ENCODE assay signal across 8 cellular contexts in the genomic region with DNA sequence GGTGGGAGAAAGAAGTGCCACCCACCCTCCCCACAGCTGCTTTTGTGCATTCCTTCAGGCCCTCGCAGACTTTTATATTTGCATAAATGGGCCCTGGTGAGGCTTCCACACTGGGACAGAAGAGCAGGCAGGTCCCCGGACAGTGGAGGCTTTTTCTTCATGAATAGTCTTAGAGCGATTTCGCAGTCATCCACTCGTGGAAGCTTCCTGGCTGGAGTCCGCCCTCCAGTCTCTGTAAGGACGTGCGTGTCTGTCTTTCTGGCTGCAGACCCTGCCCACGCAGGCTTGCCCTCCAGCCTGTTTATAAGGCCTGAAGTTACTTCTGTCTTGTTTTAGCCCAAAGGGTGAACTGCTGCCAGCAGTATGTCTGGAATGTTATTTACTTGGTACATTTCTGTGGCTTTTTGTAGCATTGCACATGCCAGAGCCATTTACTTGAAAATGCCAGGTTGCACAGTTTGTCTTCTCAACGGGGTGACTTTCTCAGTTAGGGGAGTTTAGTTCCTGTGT.
DNase-seq lines count a peak whose midpoint lies in the region; ATAC-seq and TF ChIP-seq lines count a peak whose summit lies in the region.

No MANE protein-coding gene starts in this region.

- DNase-seq in A673 (ENCODE audit: low spot score), result peak; percentile 19
- peak; percentile 63 for DNase-seq in NCI-H1105 treated with DMSO at 0.1 percent for 48 hours (lab: John Stamatoyannopoulos, UW)
- peak; percentile 98 for DNase-seq in dedifferentiated amniotic fluid mesenchymal stem cell (ENCODE audit: extremely low spot score)
- no peak for DNase-seq in mesothelial cell of epicardium (ENCODE audit: low spot score in 2 of 2, unreplicated experiment in 2 of 2)
- no peak for DNase-seq in MV-4-11 (lab: John Stamatoyannopoulos, UW)
- DNase-seq in activated T-cell treated with anti-CD3 and anti-CD28 coated beads for 4 hours, result no peak

- H3K4me1 ChIP-seq in A673 (ENCODE audit: insufficient read depth, low read length, poor library complexity, severe bottlenecking), result peaks cover 20% of the 10 kb centered on the region

- no TSS peak for BruUV-seq in A673 (replicated peaks; lab: Mats Ljungman, UMichigan)

- H3K27ac ChIP-seq in A673 (ENCODE audit: low read depth, low read length, poor library complexity, severe bottlenecking), result peak overlapping the region; percentile 44

- H3K36me3 ChIP-seq in A673 (ENCODE audit: insufficient read depth, low read length, poor library complexity, severe bottlenecking), result no peaks in the 10 kb centered on the region

- CTCF ChIA-PET in A673 (lab: Charles Lee), result no interaction called here

- TF ChIP-seq CTCF in A673 (conservative IDR thresholded peaks at IDR 0.05; ENCODE audit: low read depth, low read length), result no peak
- TF ChIP-seq CTCF in mesothelial cell of epicardium (IDR thresholded peaks at IDR 0.05; ENCODE audit: unreplicated experiment), result no peak

- H3K36me3 Mint-ChIP-seq in mesothelial cell of epicardium, result no peaks in the 10 kb centered on the region
- H3K36me3 Mint-ChIP-seq in activated T-helper 17 cell treated with anti-CD3 and anti-CD28 coated beads, Interleukin-2, amount 50 U/mL, for 72 hours (ENCODE audit: low read depth), result no peaks in the 10 kb centered on the region

- intact Hi-C loops in A673 (cut with micrococcal nuclease; ENCODE audit: unreplicated experiment), result no loop called here

- peak overlapping the region; percentile 94 for H3K27ac Mint-ChIP-seq in mesothelial cell of epicardium
- no peak overlapping the region for H3K27ac Mint-ChIP-seq in activated T-helper 17 cell treated with anti-CD3 and anti-CD28 coated beads, Interleukin-2, amount 50 U/mL, for 72 hours

- POLR2A ChIA-PET in A673 (lab: Charles Lee; ENCODE audit: low non-redundant PET), result no interaction called here

- H3K9me3 Mint-ChIP-seq in mesothelial cell of epicardium, result no peaks in the 10 kb centered on the region
- no peaks in the 10 kb centered on the region for H3K9me3 Mint-ChIP-seq in activated T-helper 17 cell treated with anti-CD3 and anti-CD28 coated beads, Interleukin-2, amount 50 U/mL, for 72 hours

- no peak for ATAC-seq in HG03378 (IDR thresholded peaks at IDR 0.05; ENCODE audit: unreplicated experiment)
- no peak for ATAC-seq in activated T-helper 17 cell treated with anti-CD3 and anti-CD28 coated beads, Interleukin-2, amount 50 U/mL, for 72 hours (replicated peaks)

- H3K27me3 ChIP-seq in A673 (replicated peaks; ENCODE audit: insufficient read depth, low read depth, low read length, poor library complexity), result no peaks in the 10 kb centered on the region

- no peaks in the 10 kb centered on the region for H3K27me3 Mint-ChIP-seq in mesothelial cell of epicardium (ENCODE audit: low read depth)
- no peaks in the 10 kb centered on the region for H3K27me3 Mint-ChIP-seq in activated T-helper 17 cell treated with anti-CD3 and anti-CD28 coated beads, Interleukin-2, amount 50 U/mL, for 72 hours

- no peak overlapping the region for H3K4me3 Mint-ChIP-seq in mesothelial cell of epicardium
- H3K4me3 Mint-ChIP-seq in activated T-helper 17 cell treated with anti-CD3 and anti-CD28 coated beads, Interleukin-2, amount 50 U/mL, for 72 hours, result no peak overlapping the region

- no peak overlapping the region for H3K4me3 ChIP-seq in A673 (ENCODE audit: low read depth, low read length, poor library complexity, severe bottlenecking)

- peaks cover 78% of the 10 kb centered on the region for H3K4me1 Mint-ChIP-seq in mesothelial cell of epicardium
- no peaks in the 10 kb centered on the region for H3K4me1 Mint-ChIP-seq in activated T-helper 17 cell treated with anti-CD3 and anti-CD28 coated beads, Interleukin-2, amount 50 U/mL, for 72 hours

- no peaks in the 10 kb centered on the region for H3K9me3 ChIP-seq in A673 (ENCODE audit: low read depth, low read length, poor library complexity, severe bottlenecking)

Comparison
In these comparisons a context has a peak if more than half of its experiments do, and no peak if none do; other contexts are left out.
1. DNase-seq: peak in A673 (single experiment), NCI-H1105 treated with DMSO at 0.1 percent for 48 hours (single experiment) and dedifferentiated amniotic fluid mesenchymal stem cell (single experiment); none in mesothelial cell of epicardium (0 of 2), MV-4-11 (single experiment) and activated T-cell treated with anti-CD3 and anti-CD28 coated beads for 4 hours (single experiment).